In genomic region chr14:72054929-72055328, GRCh38 we compare ENCODE assay signal across 27 cellular contexts.
"Had no signal": no experiment of that assay in that cellular context is flagged by ENCODE, and none has a peak within 500 bp of the region (broad histone marks: within the 10 kb centered on the region; RNA-seq: fewer than 3 reads in every experiment).

No MANE protein-coding gene starts in this region.

- DNase-seq: activated B cell treated with CpG ODN at 0.5 μM for 24 hours; activated CD4-positive, alpha-beta memory T cell treated with anti-CD3 and anti-CD28 coated beads for 36 hours; activated CD4-positive, alpha-beta T cell treated with anti-CD3 and anti-CD28 coated beads for 36 hours; activated naive CD4-positive, alpha-beta T cell treated with Interleukin-2 at 50 U/mL for 16 hours; activated naive CD8-positive, alpha-beta T cell treated with anti-CD3 and anti-CD28 coated beads, Interleukin-2, amount 10 ng/mL, durations not matched to agents 7 days and 5 days; activated T-cell treated with anti-CD3 and anti-CD28 coated beads, Interleukin-2, amount 50 U/mL, for 48 hours; amniotic stem cell; effector memory CD4-positive, alpha-beta T cell; foreskin melanocyte; immature natural killer cell; kidney glomerular epithelial cell; left ventricle myocardium inferior; naive thymus-derived CD4-positive, alpha-beta T cell; occipital lobe; posterior cingulate gyrus; stimulated activated CD4-positive, alpha-beta T cell treated with anti-CD3 and anti-CD28 coated beads, Interleukin-2, amount 100 ng/mL, for 48 hours; stimulated activated CD8-positive, alpha-beta memory T cell treated with anti-CD3 and anti-CD28 coated beads, Interleukin-4, amount 100 ng/mL, for 48 hours; stimulated activated naive CD4-positive, alpha-beta T cell; testis; trophoblast cell; uterus had no signal

- ATAC-seq: activated CD4-positive, alpha-beta T cell treated with anti-CD3 and anti-CD28 coated beads for 36 hours; naive thymus-derived CD4-positive, alpha-beta T cell; sciatic nerve had no signal

- H3K9me3 ChIP-seq: breast epithelium, left ventricle myocardium inferior, testis, uterus had no signal

- FAIRE-seq: colon, TTC549 had no signal

- H3K27ac ChIP-seq: breast epithelium, hepatocyte, left ventricle myocardium inferior, testis, uterus had no signal

- H3K4me3 ChIP-seq: breast epithelium, hepatocyte, left ventricle myocardium inferior, smooth muscle cell, testis, uterus had no signal

- H3K4me1 ChIP-seq: breast epithelium, left ventricle myocardium inferior, testis, uterus had no signal

- H3K4me2 ChIP-seq: hepatocyte, smooth muscle cell had no signal

- H3K36me3 ChIP-seq: breast epithelium, left ventricle myocardium inferior, uterus had no signal

- H3K27me3 ChIP-seq: breast epithelium, testis, uterus had no signal
